14 cellular contexts compared by ENCODE assay signal in genomic region chr9:5388026-5388806, GRCh38. TPM values are rescaled to one million over a fixed set of nuclear protein-coding genes. Genes with fewer than 3 reads are reported as not detected.
A peak's percentile ranks its signal among the peaks of the same experiment; 100 is the strongest.
DNase-seq lines count a peak whose midpoint lies in the region; ATAC-seq and TF ChIP-seq lines count a peak whose summit lies in the region.
"Had no signal": no experiment of that assay in that cellular context is flagged by ENCODE, and none has a peak within 500 bp of the region (broad histone marks: within the 10 kb centered on the region; RNA-seq: fewer than 3 reads in every experiment).

No MANE protein-coding gene starts in this region.

- H3K27me3 ChIP-seq in left lung (no peaks in the 10 kb centered on the region), spleen (replicated peaks in 1 of 7) (no peaks in the 10 kb centered on the region)
- H3K27me3 ChIP-seq: transverse colon had no signal

- TF ChIP-seq CTCF in NB4 (IDR thresholded peaks at IDR 0.05; ENCODE audit: low read depth, low read length) (no peak), left lung (IDR thresholded peaks at IDR 0.05) (no peak), spleen (IDR thresholded peaks at IDR 0.05 in 8 of 11, conservative IDR thresholded peaks at IDR 0.05 in 3 of 11) (no peak), RWPE1 (conservative IDR thresholded peaks at IDR 0.05; ENCODE audit: low read depth) (no peak)

- no peak overlapping the region for H3K27ac ChIP-seq in left lung
- H3K27ac ChIP-seq in spleen: no peak overlapping the region
- no peak overlapping the region for H3K27ac ChIP-seq in RWPE1
- H3K27ac ChIP-seq: transverse colon had no signal

- no peaks in the 10 kb centered on the region for H3K9me3 ChIP-seq in left lung
- H3K9me3 ChIP-seq in spleen: no peaks in the 10 kb centered on the region
- H3K9me3 ChIP-seq: transverse colon had no signal

- 70 to 83% (median 76%) methylated on average over 5 of the region's 5 CpGs for WGBS in spleen, 5 donors

- H3K4me1 ChIP-seq in left lung (peaks cover 0 to 4% of the 10 kb centered on the region in 2 donors), spleen (peaks cover 0 to 12% (median 0%) of the 10 kb centered on the region in 6 donors)
- H3K4me1 ChIP-seq: transverse colon had no signal

- ATAC-seq in left lung: peak; percentile 47

- CTCF ChIA-PET in RWPE1 (lab: Yijun Ruan, JAX): no interaction called here

- TF ChIP-seq POLR2A in NB4 (IDR thresholded peaks at IDR 0.05; ENCODE audit: extremely low read depth, insufficient read length) (no peak), spleen (IDR thresholded peaks at IDR 0.05) (no peak)

- POLR2A ChIA-PET in RWPE1 (lab: Yijun Ruan, JAX; ENCODE audit: low non-redundant PET): no interaction called here

- H3K4me3 ChIP-seq in NB4 (ENCODE audit: low read depth, low read length) (no peak overlapping the region), left lung (no peak overlapping the region), spleen (no peak overlapping the region)
- H3K4me3 ChIP-seq: transverse colon had no signal

- peak; percentile 38 for DNase-seq in EL
- peak; percentile 90 for DNase-seq in NB4 (ENCODE audit: low read depth)
- DNase-seq in amniotic epithelial cell (ENCODE audit: low read depth): peak; percentile 83
- no peak for DNase-seq in left lung
- no peak for DNase-seq in spleen
- no peak for DNase-seq in activated naive CD4-positive, alpha-beta T cell treated with anti-CD3 and anti-CD28 coated beads, Interleukin-2, amount 50 U/mL, for 16 hours
- no peak for DNase-seq in GF-D8 (lab: John Stamatoyannopoulos, UW)
- DNase-seq in RWPE1 (ENCODE audit: low spot score): no peak
- DNase-seq: activated effector memory CD4-positive, alpha-beta T cell treated with anti-CD3 and anti-CD28 coated beads, Interleukin-2, amount 50 U/mL, for 16 hours; effector CD8-positive, alpha-beta T cell; NCI-H1105; T-helper 9 cell; transverse colon had no signal

- no peaks in the 10 kb centered on the region for H3K36me3 ChIP-seq in left lung
- H3K36me3 ChIP-seq in spleen: no peaks in the 10 kb centered on the region
- H3K36me3 ChIP-seq: transverse colon had no signal

- intact Hi-C loops in left lung (cut with DNase I) (no loop called here), spleen (cut with DNase I; ENCODE audit: low total_unique reads) (no loop called here)

RNA-seq across cellular contexts. Expression of gene RLN1, which starts 48.5 kb away (rescaled TPM):
- total RNA-seq in left lung: under 1 TPM; 0.42 to 0.79 TPM
- 1 to 10 TPM in 1 of 7 donors, under 1 TPM in 2, not detected in 4; 0.52 to 1.1 (median 0.60) TPM for total RNA-seq in spleen
- under 1 TPM in 2 of 3 donors, not detected in 1; 0.30 to 0.39 TPM for polyA plus RNA-seq in spleen
- total RNA-seq: HT-29 had no signal

RNA-seq across cellular contexts. Expression of gene PLGRKT, which starts 49.5 kb away (rescaled TPM):
- total RNA-seq in left lung (10 to 100 TPM; 23.2 to 26.6 TPM), spleen (10 to 100 TPM; 12.8 to 20.7 (median 17.5) TPM)
- 10 to 100 TPM; 15.5 to 27.9 (median 21.3) TPM for polyA plus RNA-seq in spleen

Comparison
In these comparisons a context has a peak if more than half of its experiments do, and no peak if none do; other contexts are left out.
1. DNase-seq: peak in EL (single experiment), NB4 (single experiment) and amniotic epithelial cell (single experiment); none in left lung (0 of 2), spleen (single experiment), activated naive CD4-positive, alpha-beta T cell treated with anti-CD3 and anti-CD28 coated beads, Interleukin-2, amount 50 U/mL, for 16 hours (single experiment), GF-D8 (single experiment) and RWPE1 (single experiment).